In genomic region chr14:64873506-64874220, GRCh38 we compare ENCODE assay signal across 23 cellular contexts. TPM values are rescaled to one million over a fixed set of nuclear protein-coding genes. Genes with fewer than 3 reads are reported as not detected.
"Had no signal": no experiment of that assay in that cellular context is flagged by ENCODE, and none has a peak within 500 bp of the region (broad histone marks: within the 10 kb centered on the region; RNA-seq: fewer than 3 reads in every experiment).

No MANE protein-coding gene starts in this region.

- H3K36me3 Mint-ChIP-seq: naive thymus-derived CD4-positive, alpha-beta T cell; neural progenitor cell; T-cell had no signal

- H3K4me1 Mint-ChIP-seq: activated CD4-positive, alpha-beta T cell treated with anti-CD3 and anti-CD28 coated beads, Interleukin-2, amount 10 ng/mL, durations not matched to agents 7 days and 5 days; naive thymus-derived CD4-positive, alpha-beta T cell; T-cell had no signal

- ATAC-seq: activated T-cell treated with anti-CD3 and anti-CD28 coated beads, Interleukin-2, amount 50 U/mL, for 72 hours; effector memory CD8-positive, alpha-beta T cell; left ventricle myocardium superior; naive thymus-derived CD4-positive, alpha-beta T cell; right cardiac atrium; T-cell had no signal

- H3K36me3 ChIP-seq: cardiac muscle cell, neural progenitor cell, prostate gland, tibial nerve, uterus had no signal

- H3K27ac Mint-ChIP-seq: activated CD4-positive, alpha-beta T cell treated with anti-CD3 and anti-CD28 coated beads, Interleukin-2, amount 10 ng/mL, durations not matched to agents 7 days and 5 days; activated T-cell treated with anti-CD3 and anti-CD28 coated beads, Interleukin-2, amount 50 U/mL, for 72 hours; effector memory CD8-positive, alpha-beta T cell; naive thymus-derived CD4-positive, alpha-beta T cell; neural progenitor cell; stimulated activated naive CD8-positive, alpha-beta T cell treated with anti-CD3 and anti-CD28 coated beads, Interleukin-15, Interleukin-2, amounts not matched to agents 100 ng/mL and 50 ng/mL, for 24 hours; T-cell had no signal

- H3K27ac ChIP-seq: cardiac muscle cell, neural progenitor cell, prostate gland, tibial nerve, uterus had no signal

- H3K4me3 ChIP-seq: cardiac muscle cell, neural progenitor cell, prostate gland, tibial nerve, uterus had no signal

- H3K27me3 ChIP-seq: uterus had no signal

- H3K9me3 ChIP-seq: prostate gland, tibial nerve, uterus had no signal

- H3K9me3 Mint-ChIP-seq: activated CD4-positive, alpha-beta T cell treated with anti-CD3 and anti-CD28 coated beads, Interleukin-2, amount 10 ng/mL, durations not matched to agents 7 days and 5 days; effector memory CD8-positive, alpha-beta T cell; T-cell had no signal

- H3K4me1 ChIP-seq: neural progenitor cell, prostate gland, tibial nerve, uterus had no signal

- FAIRE-seq: small intestine had no signal

- H3K4me3 Mint-ChIP-seq: activated CD4-positive, alpha-beta T cell treated with anti-CD3 and anti-CD28 coated beads, Interleukin-2, amount 10 ng/mL, durations not matched to agents 7 days and 5 days; activated T-cell treated with anti-CD3 and anti-CD28 coated beads, Interleukin-2, amount 50 U/mL, for 72 hours; effector memory CD8-positive, alpha-beta T cell; naive thymus-derived CD4-positive, alpha-beta T cell; neural progenitor cell; stimulated activated naive CD8-positive, alpha-beta T cell treated with anti-CD3 and anti-CD28 coated beads, Interleukin-15, Interleukin-2, amounts not matched to agents 100 ng/mL and 50 ng/mL, for 24 hours; T-cell had no signal

- DNase-seq: activated CD4-positive, alpha-beta T cell treated with anti-CD3 and anti-CD28 coated beads, Interleukin-2, amount 10 ng/mL, durations not matched to agents 7 days and 5 days; activated CD8-positive, alpha-beta memory T cell treated with anti-CD3 and anti-CD28 coated beads, Interleukin-2, amount 50 U/mL, for 4 hours; activated effector memory CD4-positive, alpha-beta T cell treated with anti-CD3 and anti-CD28 coated beads, Interleukin-2, amount 50 U/mL, for 16 hours; activated naive CD4-positive, alpha-beta T cell treated with anti-CD3 and anti-CD28 coated beads, Interleukin-2, amount 50 U/mL, for 16 hours; activated T-cell treated with anti-CD3 and anti-CD28 coated beads, Interleukin-2, amount 50 U/mL, for 72 hours; effector memory CD8-positive, alpha-beta T cell; foreskin melanocyte; head of caudate nucleus; kidney glomerular epithelial cell; left ventricle myocardium superior; mesendoderm; naive thymus-derived CD4-positive, alpha-beta T cell; right cardiac atrium; small intestine; stimulated activated CD4-positive, alpha-beta T cell treated with anti-CD3 and anti-CD28 coated beads, Interleukin-15, amount 100 ng/mL, for 24 hours; stimulated activated CD4-positive, alpha-beta T cell treated with anti-CD3 and anti-CD28 coated beads, Interleukin-2, amount 100 ng/mL, for 48 hours; T-cell; uterus had no signal

RNA-seq across cellular contexts. Expression of gene SPTB, which starts 6.0 kb away (rescaled TPM):
- total RNA-seq: activated CD4-positive, alpha-beta T cell treated with anti-CD3 and anti-CD28 coated beads, Interleukin-2, amount 10 ng/mL, durations not matched to agents 7 days and 5 days had no signal
- polyA plus RNA-seq: naive thymus-derived CD4-positive, alpha-beta T cell had no signal
